7 cellular contexts compared by ENCODE assay signal in the genomic region with DNA sequence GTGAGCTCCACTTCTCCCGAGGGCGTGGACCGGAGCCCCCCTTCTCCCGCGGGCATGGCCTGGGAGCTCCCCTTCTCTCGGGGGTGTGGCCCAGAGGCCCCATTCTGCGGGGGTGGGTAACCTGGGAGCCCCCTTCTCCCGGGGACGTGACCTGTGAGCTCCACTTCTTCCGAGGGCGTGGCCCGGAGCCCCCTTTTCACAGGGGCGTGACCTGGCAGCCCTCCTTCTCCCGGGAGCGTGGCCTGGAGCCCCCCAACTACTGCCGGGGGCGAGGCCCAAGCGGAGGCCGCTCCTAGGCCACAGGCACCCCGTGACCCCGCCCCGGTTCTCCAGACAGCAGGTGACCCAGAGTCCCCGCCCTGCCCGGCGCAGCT. TPM values are rescaled to one million over a fixed set of nuclear protein-coding genes. Genes with fewer than 3 reads are reported as not detected.
DNase-seq lines count a peak whose midpoint lies in the region; ATAC-seq and TF ChIP-seq lines count a peak whose summit lies in the region.

No MANE protein-coding gene starts in this region.

- H3K4me3 ChIP-seq in fibroblast of villous mesenchyme (ENCODE audit: low read depth, low read length) (peak overlapping the region; percentile 96), skeletal muscle tissue (ENCODE audit: low read length in 3 of 3) (peak overlapping the region; percentile 73 to 95 (median 94))

- H3K27ac ChIP-seq in VCaP (peak overlapping the region; percentile 99), skeletal muscle tissue (ENCODE audit: low read depth, low read length) (peak overlapping the region; percentile 94)

- peaks cover 0 to 4% (median 3%) of the 10 kb centered on the region in 3 donors for H3K9me3 ChIP-seq in skeletal muscle tissue (ENCODE audit: control insufficient read depth in 3 of 3, low read length in 3 of 3)

- peaks cover 0 to 7% (median 2%) of the 10 kb centered on the region in 3 donors for H3K36me3 ChIP-seq in skeletal muscle tissue (ENCODE audit: control insufficient read depth in 3 of 3, insufficient read depth in 3 of 3, low read length in 3 of 3)

- peak overlapping the region; percentile 83 to 99 (median 94) for H3K9ac ChIP-seq in skeletal muscle tissue (ENCODE audit: low read depth in 1 of 3, low read length in 3 of 3)

- H3K27me3 ChIP-seq in skeletal muscle tissue (ENCODE audit: control insufficient read depth in 3 of 3, insufficient read depth in 3 of 3, low read length in 3 of 3): no peaks in the 10 kb centered on the region

- no peak for TF ChIP-seq POLR2A in GM18505 (IDR thresholded peaks at IDR 0.05; ENCODE audit: borderline replicate concordance, extremely low read depth, insufficient read depth, insufficient read length)

- TF ChIP-seq CTCF in VCaP (conservative IDR thresholded peaks at IDR 0.05) (no peak), fibroblast of villous mesenchyme (IDR thresholded peaks at IDR 0.05; ENCODE audit: insufficient read depth, low read depth, low read length) (no peak)

- DNase-seq in fibroblast of villous mesenchyme (ENCODE audit: low read depth) (no peak), NCI-H187 treated with DMSO at 0.1 percent for 48 hours (lab: John Stamatoyannopoulos, UW) (no peak)

- ATAC-seq in GM18505 (IDR thresholded peaks at IDR 0.05; ENCODE audit: unreplicated experiment): peak; percentile 7
- peak; percentile 1 for ATAC-seq in HG02763 (IDR thresholded peaks at IDR 0.05; ENCODE audit: unreplicated experiment)
- no peak for ATAC-seq in HG02571 (IDR thresholded peaks at IDR 0.05; ENCODE audit: unreplicated experiment)

- H3K4me1 ChIP-seq in skeletal muscle tissue (ENCODE audit: control insufficient read depth in 3 of 3, insufficient read depth in 3 of 3, low read length in 3 of 3): peaks cover 6 to 27% (median 7%) of the 10 kb centered on the region in 3 donors

RNA-seq across cellular contexts. Expression of a gene that starts 0.3 kb away (rescaled TPM):
- 25.4 and 31.1 TPM in 2 replicates for total RNA-seq in fibroblast of villous mesenchyme
- total RNA-seq in skeletal muscle tissue: 20.9 TPM

RNA-seq across cellular contexts. Expression of a gene that starts 42.5 kb away (rescaled TPM):
- total RNA-seq in fibroblast of villous mesenchyme: 4.7 and 6.8 TPM in 2 replicates
- total RNA-seq in skeletal muscle tissue: 2.1 TPM

RNA-seq across cellular contexts. Expression of a gene that starts 42.8 kb away (rescaled TPM):
- total RNA-seq in fibroblast of villous mesenchyme (28.1 and 31.6 TPM in 2 replicates), skeletal muscle tissue (26.1 TPM)
